ENCODE assay signal across 15 cellular contexts in the genomic region with DNA sequence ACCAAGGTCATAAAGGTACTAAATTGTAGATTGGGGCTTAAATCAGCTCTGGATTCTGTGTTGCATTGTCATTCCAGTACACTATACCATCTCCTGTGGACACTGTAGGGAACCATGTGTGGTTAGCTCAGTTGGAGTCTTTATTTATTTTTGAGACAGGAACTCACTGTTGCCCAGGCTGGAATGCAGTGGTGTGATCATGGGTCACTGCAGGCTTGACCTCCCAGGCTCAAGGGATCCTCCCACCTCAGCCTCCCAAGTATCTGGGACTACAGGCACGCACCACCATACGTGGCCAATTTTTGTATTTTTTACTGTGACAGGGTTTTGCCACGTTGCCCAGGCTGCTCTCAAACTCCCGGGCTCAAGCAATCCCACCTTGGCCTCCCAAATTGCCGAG. TPM values are rescaled to one million over a fixed set of nuclear protein-coding genes. Genes with fewer than 3 reads are reported as not detected.
A peak's percentile ranks its signal among the peaks of the same experiment; 100 is the strongest.
DNase-seq lines count a peak whose midpoint lies in the region; ATAC-seq and TF ChIP-seq lines count a peak whose summit lies in the region.
"Had no signal": no experiment of that assay in that cellular context is flagged by ENCODE, and none has a peak within 500 bp of the region (broad histone marks: within the 10 kb centered on the region; RNA-seq: fewer than 3 reads in every experiment).

No MANE protein-coding gene starts in this region.

- no peak overlapping the region for H3K4me3 ChIP-seq in HCT116 (replicated peaks in 1 of 2; ENCODE audit: low read depth in 1 of 2, low read length in 2 of 2)

- H3K4me3 Mint-ChIP-seq in activated B cell treated with CpG ODN at 0.5 μM for 24 hours (no peak overlapping the region), memory B cell (no peak overlapping the region)
- H3K4me3 Mint-ChIP-seq: stimulated activated naive CD8-positive, alpha-beta T cell treated with anti-CD3 and anti-CD28 coated beads, Interleukin-15, Interleukin-2, amounts not matched to agents 100 ng/mL and 50 ng/mL, for 24 hours had no signal

- no peak for TF ChIP-seq POLR2A in HCT116 (IDR thresholded peaks at IDR 0.05; ENCODE audit: borderline replicate concordance, extremely low read depth, insufficient read depth, insufficient read length)

- DNase-seq in Caki2 (ENCODE audit: low read depth), result peak; percentile 11
- no peak for DNase-seq in HCT116 (ENCODE audit: low read depth, low spot score)
- DNase-seq in activated B cell treated with CpG ODN at 0.5 μM for 24 hours, result no peak
- no peak for DNase-seq in memory B cell (ENCODE audit: low spot score in 2 of 2)
- no peak for DNase-seq in cerebellum (ENCODE audit: low spot score)
- DNase-seq in anterior cingulate cortex (lab: John Stamatoyannopoulos, UW), result no peak
- DNase-seq: activated CD4-positive, alpha-beta T cell treated with anti-CD3 and anti-CD28 coated beads for 1 hour; amygdala; dermis blood vessel endothelial cell; NCI-H1048; NCI-H2227 treated with DMSO at 0.1 percent for 48 hours; occipital lobe; T-cell had no signal

- H3K27me3 Mint-ChIP-seq in activated B cell treated with CpG ODN at 0.5 μM for 24 hours (no peaks in the 10 kb centered on the region), memory B cell (no peaks in the 10 kb centered on the region)
- H3K27me3 Mint-ChIP-seq: stimulated activated naive CD8-positive, alpha-beta T cell treated with anti-CD3 and anti-CD28 coated beads, Interleukin-15, Interleukin-2, amounts not matched to agents 100 ng/mL and 50 ng/mL, for 24 hours; T-cell had no signal

- TF ChIP-seq RAD21 in HCT116 (IDR thresholded peaks at IDR 0.05; ENCODE audit: low read depth), result no peak

- peak overlapping the region; percentile 5; the same call in 1 of the 2 replicates for H3K4me2 ChIP-seq in HCT116 (ENCODE audit: low read length)

- peaks cover 12 to 20% of the 10 kb centered on the region in 2 experiments for H3K4me1 ChIP-seq in HCT116 (ENCODE audit: control insufficient read depth in 1 of 2, insufficient read depth in 2 of 2, low read length in 2 of 2)

- H3K27me3 ChIP-seq in HCT116 (ENCODE audit: insufficient read depth, low read length), result no peaks in the 10 kb centered on the region

- no peaks in the 10 kb centered on the region for H3K9me3 Mint-ChIP-seq in activated B cell treated with CpG ODN at 0.5 μM for 24 hours
- H3K9me3 Mint-ChIP-seq in memory B cell, result no peaks in the 10 kb centered on the region
- H3K9me3 Mint-ChIP-seq: stimulated activated naive CD8-positive, alpha-beta T cell treated with anti-CD3 and anti-CD28 coated beads, Interleukin-15, Interleukin-2, amounts not matched to agents 100 ng/mL and 50 ng/mL, for 24 hours; T-cell had no signal

- CTCF ChIA-PET in HCT116 (lab: Charles Lee), result interaction anchor here (0.9 kb wide), 1 partner anchor 408 kb away, joined by 3 read pairs; no protein-coding TSS in a partner anchor
- CTCF ChIA-PET in activated B cell treated with CpG ODN at 0.5 μM for 24 hours (lab: Charles Lee), result no interaction called here

- H3K9me2 ChIP-seq in HCT116 (ENCODE audit: insufficient read depth), result no peaks in the 10 kb centered on the region

- H4K20me1 ChIP-seq in HCT116 (ENCODE audit: insufficient read depth), result peaks cover 73% of the 10 kb centered on the region

- H3K9ac ChIP-seq in HCT116 (ENCODE audit: low read length), result no peak overlapping the region

- H2AFZ ChIP-seq in HCT116 (ENCODE audit: low read depth, low read length, poor library complexity, severe bottlenecking), result no peak overlapping the region

- POLR2A ChIA-PET in HCT116 (lab: Charles Lee), result no interaction called here
- POLR2A ChIA-PET in activated B cell treated with CpG ODN at 0.5 μM for 24 hours (lab: Charles Lee), result no interaction called here

- RAD21 ChIA-PET in HCT116 (lab: Charles Lee; ENCODE audit: low non-redundant PET in 1 of 2, low total read pairs in 2 of 2, uncharacterized antibody in 2 of 2, unreplicated experiment in 2 of 2), result no interaction called here

- H3K79me2 ChIP-seq in HCT116 (ENCODE audit: insufficient read depth, low read length), result peaks cover 100% of the 10 kb centered on the region

- no peak overlapping the region for H3K27ac ChIP-seq in HCT116 (ENCODE audit: low read depth, low read length)

- in situ Hi-C loops in Caki2 (cut with HindIII; ENCODE audit: low pct_unique_long_range_greater_than_20kb, low sequenced_read_pairs), result no loop called here

- TF ChIP-seq CTCF in HCT116 (IDR thresholded peaks at IDR 0.05 in 2 of 3, conservative IDR thresholded peaks at IDR 0.05 in 1 of 3; ENCODE audit: borderline replicate concordance in 1 of 3, insufficient read depth in 1 of 3, low read depth in 2 of 3, low read length in 2 of 3) (no peak), activated B cell treated with CpG ODN at 0.5 μM for 24 hours (IDR thresholded peaks at IDR 0.05) (no peak)

- intact Hi-C loops in HCT116 (cut with micrococcal nuclease) (loop anchor here (10.0 kb wide), 1 partner anchor 144 kb away; the partner anchor contains the start of genes ATG2B and GSKIP), activated B cell treated with CpG ODN at 0.5 μM for 24 hours (cut with micrococcal nuclease) (no loop called here)

- peak overlapping the region; percentile 41 for H3K27ac Mint-ChIP-seq in activated B cell treated with CpG ODN at 0.5 μM for 24 hours
- peak overlapping the region; percentile 38 for H3K27ac Mint-ChIP-seq in memory B cell

- BruUV-seq in HCT116 (replicated peaks; lab: Mats Ljungman, UMichigan), result no TSS peak

- H3K4me1 Mint-ChIP-seq in activated B cell treated with CpG ODN at 0.5 μM for 24 hours (peaks cover 88% of the 10 kb centered on the region), memory B cell (peaks cover 51% of the 10 kb centered on the region)

- H3K9me3 ChIP-seq in HCT116 (ENCODE audit: control insufficient read depth in 1 of 2, insufficient read depth in 1 of 2, low read depth in 1 of 2, low read length in 2 of 2), result no peaks in the 10 kb centered on the region

- no peaks in the 10 kb centered on the region for H3K36me3 ChIP-seq in HCT116 (ENCODE audit: control insufficient read depth in 1 of 2, insufficient read depth in 2 of 2, low read length in 2 of 2)

- H3K36me3 Mint-ChIP-seq in activated B cell treated with CpG ODN at 0.5 μM for 24 hours (ENCODE audit: low read depth), result peaks cover 24% of the 10 kb centered on the region
- peaks cover 2% of the 10 kb centered on the region for H3K36me3 Mint-ChIP-seq in memory B cell

- ATAC-seq in HCT116 (peak; percentile 34; the same call in 1 of the 2 replicates), activated B cell treated with CpG ODN at 0.5 μM for 24 hours (ENCODE audit: low read depth) (no peak), memory B cell (ENCODE audit: low read depth) (no peak), HG03469 (IDR thresholded peaks at IDR 0.05; ENCODE audit: unreplicated experiment) (no peak)

TF ChIP-seq in HCT116, 20 proteins besides CTCF, POLR2A, EP300 and RAD21 (continues in another document):
- TF ChIP-seq SP1 (IDR thresholded peaks at IDR 0.05; ENCODE audit: low read depth), result no peak
- TF ChIP-seq JUND (IDR thresholded peaks at IDR 0.05), result no peak
- TF ChIP-seq SIN3A (IDR thresholded peaks at IDR 0.05; ENCODE audit: low read depth), result no peak
- TF ChIP-seq ELF1 (IDR thresholded peaks at IDR 0.05; ENCODE audit: borderline replicate concordance, low read depth), result no peak
- TF ChIP-seq, protein P1, sequence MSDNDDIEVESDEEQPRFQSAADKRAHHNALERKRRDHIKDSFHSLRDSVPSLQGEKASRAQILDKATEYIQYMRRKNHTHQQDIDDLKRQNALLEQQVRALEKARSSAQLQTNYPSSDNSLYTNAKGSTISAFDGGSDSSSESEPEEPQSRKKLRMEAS (IDR thresholded peaks at IDR 0.05), result no peak
- no peak for TF ChIP-seq YY1 (IDR thresholded peaks at IDR 0.05; ENCODE audit: extremely low read depth, insufficient replicate concordance, low read depth, low read length)
- TF ChIP-seq TCF7L2 (IDR thresholded peaks at IDR 0.05; ENCODE audit: borderline replicate concordance, extremely low read depth, insufficient read depth, insufficient read length), result no peak
- TF ChIP-seq ZBTB33 (IDR thresholded peaks at IDR 0.05; ENCODE audit: extremely low read depth, insufficient replicate concordance, low read length), result no peak
- no peak for TF ChIP-seq CEBPB (IDR thresholded peaks at IDR 0.05; ENCODE audit: low read depth)

RNA-seq across cellular contexts. Expression of gene PAPOLA, which starts 6.7 kb away (rescaled TPM):
- total RNA-seq in Caki2 (2014; rRNA removed; shearing (Covaris generic); ENCODE audit: low replicate concordance), result 79.4 and 99.1 TPM in 2 replicates
- 223 TPM for total RNA-seq in HCT116 (2021; ENCODE audit: unreplicated experiment)
- polyA plus RNA-seq in HCT116 (2012), result 73.7 and 96.5 TPM in 2 replicates
- 205 and 255 TPM in 2 replicates for total RNA-seq in activated B cell treated with CpG ODN at 0.5 μM for 24 hours
- total RNA-seq in cerebellum, result 266 TPM
